Comparison of ENCODE assay signal across 9 cellular contexts in the genomic region with DNA sequence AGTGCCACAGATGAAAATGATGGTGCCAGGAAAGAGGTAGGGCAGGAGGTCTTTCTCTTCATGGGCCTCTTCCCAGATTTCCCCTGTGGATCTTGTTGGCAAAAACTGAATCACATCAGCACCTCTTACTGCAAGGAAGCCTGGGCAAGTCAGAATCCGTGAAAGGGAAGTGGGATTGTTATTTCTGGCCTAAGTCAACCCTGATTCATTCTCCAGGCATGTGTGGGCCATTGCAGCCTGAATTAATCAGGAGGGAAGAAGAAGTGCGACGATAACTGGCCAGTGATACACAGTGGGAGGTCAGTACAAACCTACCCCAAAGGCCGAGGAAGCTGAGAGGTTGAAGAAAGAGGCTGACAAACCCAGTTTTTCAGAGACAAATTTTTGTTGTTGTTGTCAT. TPM values are rescaled to one million over a fixed set of nuclear protein-coding genes. Genes with fewer than 3 reads are reported as not detected.
DNase-seq lines count a peak whose midpoint lies in the region; ATAC-seq and TF ChIP-seq lines count a peak whose summit lies in the region.
"Had no signal": no experiment of that assay in that cellular context is flagged by ENCODE, and none has a peak within 500 bp of the region (broad histone marks: within the 10 kb centered on the region; RNA-seq: fewer than 3 reads in every experiment).

No MANE protein-coding gene starts in this region.

- H3K4me1 Mint-ChIP-seq in chondrocyte (ENCODE audit: low read depth) (peaks cover 20% of the 10 kb centered on the region), immature natural killer cell (peaks cover 0 to 3% of the 10 kb centered on the region in 2 donors)

- H3K27me3 Mint-ChIP-seq in chondrocyte (ENCODE audit: low read depth) (no peaks in the 10 kb centered on the region), immature natural killer cell (ENCODE audit: low read depth in 3 of 3) (peaks cover 0 to 8% (median 0%) of the 10 kb centered on the region in 3 donors)

- CTCF ChIA-PET in AG04449 (lab: Yijun Ruan, JAX), result interaction anchor here (1.0 to 1.5 kb wide), 2 partner anchors 13 to 35 kb away, joined by 3 to 4 read pairs; no protein-coding TSS in a partner anchor

- POLR2A ChIA-PET in AG04449 (lab: Yijun Ruan, JAX), result interaction anchor here (0.5 to 0.7 kb wide), 3 partner anchors 17 to 292 kb away, joined by 3 read pairs; no protein-coding TSS in a partner anchor

- H3K36me3 Mint-ChIP-seq in chondrocyte (ENCODE audit: low read depth) (no peaks in the 10 kb centered on the region), immature natural killer cell (peaks cover 0 to 7% (median 0%) of the 10 kb centered on the region in 3 donors)

- no peak for TF ChIP-seq CTCF in AG04449 (IDR thresholded peaks at IDR 0.05; ENCODE audit: insufficient read depth, low read length, missing control alignments)
- TF ChIP-seq CTCF in chondrocyte (IDR thresholded peaks at IDR 0.05), result no peak
- no peak for TF ChIP-seq CTCF in lung (IDR thresholded peaks at IDR 0.05; ENCODE audit: control extremely low read depth, extremely low read depth)

- DNase-seq in AG04449 (ENCODE audit: low read depth, low spot score) (peak; percentile 80), M059J (ENCODE audit: low read depth) (peak; percentile 96), chondrocyte (ENCODE audit: low spot score) (no peak), lung (ENCODE audit: low spot score) (no peak), immature natural killer cell (no peak)
- no peak for DNase-seq in activated effector memory CD4-positive, alpha-beta T cell treated with Interleukin-2 at 50 U/mL for 16 hours
- no peak for DNase-seq in stimulated activated CD4-positive, alpha-beta T cell treated with anti-CD3 and anti-CD28 coated beads, Interleukin-4, amount 100 ng/mL, for 1 hour
- DNase-seq: cerebellar nuclear complex had no signal

- no peaks in the 10 kb centered on the region for H3K9me3 ChIP-seq in lung (ENCODE audit: control insufficient read depth in 2 of 2, insufficient read depth in 1 of 2, low read length in 1 of 2)

- H3K36me3 ChIP-seq in lung (ENCODE audit: control insufficient read depth in 2 of 2, insufficient read depth in 2 of 2, low read length in 2 of 2), result no peaks in the 10 kb centered on the region

- no peak overlapping the region for H3K4me3 Mint-ChIP-seq in chondrocyte (ENCODE audit: unreplicated experiment)
- no peak overlapping the region for H3K4me3 Mint-ChIP-seq in immature natural killer cell

- peak overlapping the region; percentile 76 for H3K27ac Mint-ChIP-seq in chondrocyte (ENCODE audit: unreplicated experiment)
- H3K27ac Mint-ChIP-seq in immature natural killer cell, result no peak overlapping the region

- H3K9me3 Mint-ChIP-seq in chondrocyte (ENCODE audit: low read depth) (peaks cover 3% of the 10 kb centered on the region), immature natural killer cell (no peaks in the 10 kb centered on the region)

- no peak overlapping the region for H3K27ac ChIP-seq in lung (ENCODE audit: low read depth in 1 of 2, low read length in 1 of 2)

- peaks cover 0 to 4% of the 10 kb centered on the region in 2 donors for H3K4me1 ChIP-seq in lung (ENCODE audit: control insufficient read depth in 2 of 2, insufficient read depth in 2 of 2, low read length in 2 of 2)

- ATAC-seq in lung (ENCODE audit: insufficient read depth, low FRiP score) (peak; percentile 67), GM18868 (IDR thresholded peaks at IDR 0.05; ENCODE audit: unreplicated experiment) (no peak)

- 46 to 49% methylated on average over 4 of the region's 4 CpGs for WGBS in lung, 2 donors

- H3K27me3 ChIP-seq in lung (ENCODE audit: control insufficient read depth, insufficient read depth), result no peaks in the 10 kb centered on the region

- no peak overlapping the region for H3K4me3 ChIP-seq in AG04449 (ENCODE audit: low read depth, low read length)
- no peak overlapping the region for H3K4me3 ChIP-seq in lung

RNA-seq across cellular contexts. Expression of a gene that starts 17.9 kb away (rescaled TPM):
- 46.3 and 49.4 TPM in 2 replicates for total RNA-seq in M059J (2014; rRNA removed; shearing (Covaris generic))
- total RNA-seq in chondrocyte (19.6 to 23.2 TPM (median 21.2 TPM) in 3 replicates), lung (10 to 100 TPM; 37.4 to 59.1 TPM)
- polyA plus RNA-seq in lung (10 to 100 TPM; 55.4 to 75.4 TPM), immature natural killer cell (100 to 1,000 TPM; 133 to 162 (median 148) TPM)

RNA-seq across cellular contexts. Expression of a gene that starts 27.3 kb away (rescaled TPM):
- 8.5 and 13.1 TPM in 2 replicates for total RNA-seq in M059J (2014; rRNA removed; shearing (Covaris generic))
- total RNA-seq in chondrocyte (30.1 to 47.7 TPM (median 41.0 TPM) in 3 replicates), lung (100 to 1,000 TPM in 1 of 2 donors, 10 to 100 TPM in 1; 79.8 to 148 TPM)
- polyA plus RNA-seq in lung (100 to 1,000 TPM in 1 of 2 donors, 10 to 100 TPM in 1; 61.3 to 175 TPM), immature natural killer cell (10 to 100 TPM; 15.7 to 38.7 (median 20.1) TPM)

Comparison
In these comparisons a context has a peak if more than half of its experiments do, and no peak if none do; other contexts are left out.
1. DNase-seq: peak in AG04449 (single experiment) and M059J (single experiment); none in chondrocyte (single experiment), lung (single experiment), immature natural killer cell (0 of 3), activated effector memory CD4-positive, alpha-beta T cell treated with Interleukin-2 at 50 U/mL for 16 hours (single experiment) and stimulated activated CD4-positive, alpha-beta T cell treated with anti-CD3 and anti-CD28 coated beads, Interleukin-4, amount 100 ng/mL, for 1 hour (single experiment).